ENCODE assay signal across 11 cellular contexts in genomic region chr2:196112408-196113039, GRCh38. TPM values are rescaled to one million over a fixed set of nuclear protein-coding genes. Genes with fewer than 3 reads are reported as not detected.
A peak's percentile ranks its signal among the peaks of the same experiment; 100 is the strongest.
DNase-seq lines count a peak whose midpoint lies in the region; ATAC-seq and TF ChIP-seq lines count a peak whose summit lies in the region.
"Had no signal": no experiment of that assay in that cellular context is flagged by ENCODE, and none has a peak within 500 bp of the region (broad histone marks: within the 10 kb centered on the region; RNA-seq: fewer than 3 reads in every experiment).

No MANE protein-coding gene starts in this region.

- no peaks in the 10 kb centered on the region for H3K9me2 ChIP-seq in Loucy (replicated peaks; ENCODE audit: low read depth, low read length)

- no peaks in the 10 kb centered on the region for H3K9me3 ChIP-seq in Loucy (ENCODE audit: insufficient read depth, low read depth, low read length)

- TF ChIP-seq CTCF in Loucy (conservative IDR thresholded peaks at IDR 0.05; ENCODE audit: low read length) (no peak), neural crest cell (conservative IDR thresholded peaks at IDR 0.05) (no peak)

- peak overlapping the region; percentile 31 for H3K4me3 ChIP-seq in Loucy (ENCODE audit: low read length, poor library complexity, severe bottlenecking)

- no peaks in the 10 kb centered on the region for H3K36me3 ChIP-seq in Loucy (ENCODE audit: insufficient read depth, low read length)

- 0 out of 2 replicates have a peak overlapping the region, but pooled peaks have one; percentile 53 for H2AFZ ChIP-seq in Loucy (ENCODE audit: low read length)

- no peaks in the 10 kb centered on the region for H3K36me3 Mint-ChIP-seq in neural crest cell (ENCODE audit: low read depth)
- H3K36me3 Mint-ChIP-seq: brain had no signal

- H3K9me3 Mint-ChIP-seq in neural crest cell, result no peaks in the 10 kb centered on the region
- H3K9me3 Mint-ChIP-seq: brain had no signal

- no peak overlapping the region for H3K9ac ChIP-seq in Loucy (ENCODE audit: low read depth, low read length, poor library complexity, severe bottlenecking)

- peaks cover 5% of the 10 kb centered on the region for H3K4me1 ChIP-seq in Loucy (ENCODE audit: insufficient read depth, low read length, poor library complexity, severe bottlenecking)

- DNase-seq in COLO829 (ENCODE audit: low spot score) (peak; percentile 31), dedifferentiated amniotic fluid mesenchymal stem cell (ENCODE audit: extremely low spot score) (peak; percentile 69), neural crest cell (ENCODE audit: low read depth, low spot score) (no peak), NOMO-1 (lab: John Stamatoyannopoulos, UW; ENCODE audit: unreplicated experiment in 2 of 2) (no peak), HUDEP-2 (lab: John Stamatoyannopoulos, UW; ENCODE audit: unreplicated experiment in 76 of 76) (no peak)
- DNase-seq: activated CD4-positive, alpha-beta T cell treated with anti-CD3 and anti-CD28 coated beads for 36 hours; DMS79 had no signal

- H3K27me3 ChIP-seq in Loucy (ENCODE audit: insufficient read depth, low read length, poor library complexity, severe bottlenecking), result no peaks in the 10 kb centered on the region

- ATAC-seq in HG03135 (IDR thresholded peaks at IDR 0.05; ENCODE audit: unreplicated experiment), result no peak
- ATAC-seq in GM19035 (IDR thresholded peaks at IDR 0.05; ENCODE audit: unreplicated experiment), result no peak
- ATAC-seq: activated CD4-positive, alpha-beta T cell treated with anti-CD3 and anti-CD28 coated beads for 36 hours had no signal

- H3K4me1 Mint-ChIP-seq in neural crest cell, result peaks cover 24% of the 10 kb centered on the region

- no peaks in the 10 kb centered on the region for H3K27me3 Mint-ChIP-seq in neural crest cell (ENCODE audit: low read depth)
- H3K27me3 Mint-ChIP-seq: activated CD4-positive, alpha-beta T cell treated with anti-CD3 and anti-CD28 coated beads for 36 hours had no signal

- peak overlapping the region; percentile 98 for H3K27ac Mint-ChIP-seq in neural crest cell (ENCODE audit: unreplicated experiment)
- H3K27ac Mint-ChIP-seq: activated CD4-positive, alpha-beta T cell treated with anti-CD3 and anti-CD28 coated beads for 36 hours had no signal

- H3K79me2 ChIP-seq in Loucy (ENCODE audit: insufficient read depth, low read length), result no peaks in the 10 kb centered on the region

- no peaks in the 10 kb centered on the region for H3F3A ChIP-seq in Loucy (ENCODE audit: low read depth)

- H3K4me2 ChIP-seq in Loucy (ENCODE audit: low read depth, low read length, poor library complexity, severe bottlenecking), result peak overlapping the region; percentile 44

- H4K20me1 ChIP-seq in Loucy (ENCODE audit: insufficient read depth, low read length, poor library complexity, severe bottlenecking), result no peaks in the 10 kb centered on the region

- peak overlapping the region; percentile 24 for H3K4me3 Mint-ChIP-seq in neural crest cell
- H3K4me3 Mint-ChIP-seq: activated CD4-positive, alpha-beta T cell treated with anti-CD3 and anti-CD28 coated beads for 36 hours had no signal

RNA-seq across cellular contexts. Expression of gene DNAH7, which starts 43.9 kb away (rescaled TPM):
- 1.5 and 2.6 TPM in 2 replicates for total RNA-seq in neural crest cell
- total RNA-seq: activated CD4-positive, alpha-beta T cell treated with anti-CD3 and anti-CD28 coated beads for 36 hours had no signal

RNA-seq across cellular contexts. Expression of gene STK17B, which starts 58.9 kb away (rescaled TPM):
- total RNA-seq in neural crest cell, result 7.3 and 8.1 TPM in 2 replicates

Comparison
In these comparisons a context has a peak if more than half of its experiments do, and no peak if none do; other contexts are left out.
1. DNase-seq: peak in COLO829 (single experiment) and dedifferentiated amniotic fluid mesenchymal stem cell (single experiment); none in neural crest cell (single experiment), NOMO-1 (0 of 2) and HUDEP-2 (0 of 76).